In the genomic region with DNA sequence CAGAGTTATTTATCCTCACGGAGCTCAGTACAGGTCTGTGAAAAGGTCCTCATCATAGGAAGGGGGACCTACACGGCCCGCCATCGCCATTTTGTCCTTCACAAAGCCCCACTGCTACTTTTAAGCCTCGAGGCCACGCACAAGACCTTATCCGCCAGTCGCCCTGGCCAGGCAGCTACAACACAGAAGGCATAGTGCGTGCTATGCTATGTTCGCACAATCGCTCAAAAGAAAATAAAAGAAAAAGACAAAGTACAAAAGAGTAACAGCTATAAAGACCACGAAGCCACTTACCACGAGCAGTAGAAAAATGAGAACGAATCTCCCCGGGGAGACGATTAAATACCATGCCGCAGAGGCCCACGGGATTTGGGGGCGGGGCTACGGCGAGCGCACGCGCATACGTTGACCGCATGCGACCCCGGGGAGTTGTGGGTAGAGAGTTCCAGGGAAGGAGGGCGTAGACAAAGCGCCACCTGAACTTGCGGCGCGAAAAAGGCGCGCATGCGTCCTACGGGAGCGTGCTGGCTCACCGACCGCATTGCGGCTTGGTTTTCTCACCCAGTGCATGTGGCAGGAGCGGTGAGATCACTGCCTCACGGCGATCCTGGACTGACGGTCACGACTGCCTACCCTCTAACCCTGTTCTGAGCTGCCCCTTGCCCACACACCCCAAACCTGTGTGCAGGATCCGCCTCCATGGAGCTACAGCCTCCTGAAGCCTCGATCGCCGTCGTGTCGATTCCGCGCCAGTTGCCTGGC, we compare ENCODE assay signal across 8 cellular contexts. TPM values are rescaled to one million over a fixed set of nuclear protein-coding genes. Genes with fewer than 3 reads are reported as not detected.
A peak's percentile ranks its signal among the peaks of the same experiment; 100 is the strongest.
DNase-seq lines count a peak whose midpoint lies in the region; ATAC-seq and TF ChIP-seq lines count a peak whose summit lies in the region.

No MANE protein-coding gene starts in this region.

- TF ChIP-seq POLR2A in vagina (IDR thresholded peaks at IDR 0.05), result peak in 1 of 2 donors; percentile 92

- H3K27me3 ChIP-seq in right atrium auricular region (no peaks in the 10 kb centered on the region), vagina (no peaks in the 10 kb centered on the region)

- H3K4me1 ChIP-seq in right atrium auricular region, result peaks cover 0 to 32% of the 10 kb centered on the region in 2 donors
- H3K4me1 ChIP-seq in vagina, result peaks cover 39% of the 10 kb centered on the region

- H3K36me3 ChIP-seq in right atrium auricular region, result peaks cover 29% of the 10 kb centered on the region
- H3K36me3 ChIP-seq in vagina, result peaks cover 0 to 21% of the 10 kb centered on the region in 2 donors

- no peaks in the 10 kb centered on the region for H3K27me3 Mint-ChIP-seq in T-helper 17 cell

- TF ChIP-seq CTCF in right atrium auricular region (IDR thresholded peaks at IDR 0.05) (peak in 1 of 2 donors; percentile 19), vagina (IDR thresholded peaks at IDR 0.05) (no peak)

- H3K4me1 Mint-ChIP-seq in T-helper 17 cell, result peaks cover 57% of the 10 kb centered on the region

- H3K36me3 Mint-ChIP-seq in T-helper 17 cell (ENCODE audit: low read depth), result peaks cover 8% of the 10 kb centered on the region

- peak overlapping the region; percentile 95 for H3K4me3 Mint-ChIP-seq in T-helper 17 cell

- DNase-seq in NCI-H1694 treated with DMSO at 0.1 percent for 48 hours (lab: John Stamatoyannopoulos, UW) (peak; percentile 90), T-helper 17 cell (peak; percentile 94 to 98 (median 97)), anterior cingulate cortex (lab: John Stamatoyannopoulos, UW) (peak; percentile 67 to 97 (median 94)), right atrium auricular region (ENCODE audit: low spot score) (peak; percentile 96), putamen (ENCODE audit: low spot score) (peak; percentile 94), vagina (ENCODE audit: extremely low spot score in 2 of 2) (peak; percentile 98 to 99)

- H3K27ac Mint-ChIP-seq in T-helper 17 cell, result peak overlapping the region; percentile 98

- H3K4me3 ChIP-seq in right atrium auricular region (peak overlapping the region; percentile 51 to 78), vagina (peak overlapping the region; percentile 48 to 79)

- intact Hi-C loops in vagina (cut with DNase I), result no loop called here

- peak overlapping the region; percentile 65 to 70 for H3K27ac ChIP-seq in right atrium auricular region
- peak overlapping the region; percentile 74 for H3K27ac ChIP-seq in vagina

- peak; percentile 91 for ATAC-seq in GM18498 (IDR thresholded peaks at IDR 0.05; ENCODE audit: unreplicated experiment)
- ATAC-seq in HG02885 (IDR thresholded peaks at IDR 0.05; ENCODE audit: poor library complexity, unreplicated experiment), result peak; percentile 88
- ATAC-seq in T-helper 17 cell, result peak; percentile 90

- H3K9me3 ChIP-seq in T-helper 17 cell (ENCODE audit: control insufficient read depth, low read length, poor library complexity, severe bottlenecking) (no peaks in the 10 kb centered on the region), right atrium auricular region (no peaks in the 10 kb centered on the region), vagina (no peaks in the 10 kb centered on the region)

RNA-seq across cellular contexts. Expression of a gene that starts 16.4 kb away (rescaled TPM):
- 100 to 1,000 TPM; 146 to 163 TPM for total RNA-seq in T-helper 17 cell
- 10 to 100 TPM; 17.8 to 26.8 TPM for total RNA-seq in right atrium auricular region
- 51.8 TPM for total RNA-seq in vagina

RNA-seq across cellular contexts. Expression of a gene that starts 23.1 kb away (rescaled TPM):
- not detected for total RNA-seq in T-helper 17 cell
- total RNA-seq in right atrium auricular region, result not detected
- total RNA-seq in vagina, result not detected

RNA-seq across cellular contexts. Expression of a gene that starts 23.9 kb away (rescaled TPM):
- total RNA-seq in T-helper 17 cell, result 100 to 1,000 TPM; 103 to 119 TPM
- total RNA-seq in right atrium auricular region, result 10 to 100 TPM; 15.2 to 24.7 TPM
- 35.6 TPM for total RNA-seq in vagina

RNA-seq across cellular contexts. Expression of a gene that starts 24.9 kb away (rescaled TPM):
- total RNA-seq in T-helper 17 cell (100 to 1,000 TPM; 233 to 240 TPM), right atrium auricular region (10 to 100 TPM; 27.7 to 64.9 TPM), vagina (169 TPM)

RNA-seq across cellular contexts. Expression of a gene that starts 50.5 kb away (rescaled TPM):
- 100 to 1,000 TPM; 271 to 305 TPM for total RNA-seq in T-helper 17 cell
- total RNA-seq in right atrium auricular region, result 10 to 100 TPM; 33.9 to 35.9 TPM
- 64.1 TPM for total RNA-seq in vagina

Comparison
In these comparisons a context has a peak if more than half of its experiments do, and no peak if none do; other contexts are left out.
1. Peak in every context shown above with its lines: DNase-seq, ATAC-seq, H3K4me3 ChIP-seq and H3K27ac ChIP-seq.